35 cellular contexts compared by ENCODE assay signal in genomic region chr5:123827811-123828210, GRCh38.
"Had no signal": no experiment of that assay in that cellular context is flagged by ENCODE, and none has a peak within 500 bp of the region (broad histone marks: within the 10 kb centered on the region; RNA-seq: fewer than 3 reads in every experiment).

No MANE protein-coding gene starts in this region.

- H3K9ac ChIP-seq: KMS-11 had no signal

- H3K27me3 ChIP-seq: MG63 had no signal

- DNase-seq: Karpas-422, Kasumi-1, KG1, MG63, MM.1S, MV-4-11, NCI-H1048, NCI-H1092, NCI-H1092 treated with DMSO at 0.1 percent for 48 hours, NCI-H1105, NCI-H1105 treated with DMSO at 0.1 percent for 48 hours, NCI-H1417, NCI-H1417 treated with DMSO at 0.1 percent for 48 hours, NCI-H1436, NCI-H1436 treated with DMSO at 0.1 percent for 48 hours, NCI-H146, NCI-H1694, NCI-H1694 treated with DMSO at 0.1 percent for 48 hours, NCI-H187, NCI-H187 treated with DMSO at 0.1 percent for 48 hours, NCI-H1930, NCI-H2029, NCI-H2029 treated with DMSO at 0.1 percent for 48 hours, NCI-H2081, NCI-H2081 treated with DMSO at 0.1 percent for 48 hours, NCI-H2107, NCI-H2171, NCI-H2171 treated with DMSO at 0.1 percent for 48 hours, NCI-H2227 treated with DMSO at 0.1 percent for 48 hours, NCI-H226, NCI-H345, NCI-H446, NCI-H446 treated with DMSO at 0.1 percent for 48 hours, NCI-H510A had no signal

- H3K4me2 ChIP-seq: KMS-11 had no signal

- H3K36me3 ChIP-seq: MG63 had no signal

- H3K9me3 ChIP-seq: MG63 had no signal

- H3K27ac ChIP-seq: KMS-11 had no signal

- H3K4me3 ChIP-seq: MG63 had no signal
